Comparison of ENCODE assay signal across 21 cellular contexts in genomic region chr17:74391771-74392170, GRCh38. TPM values are rescaled to one million over a fixed set of nuclear protein-coding genes. Genes with fewer than 3 reads are reported as not detected.
"Had no signal": no experiment of that assay in that cellular context is flagged by ENCODE, and none has a peak within 500 bp of the region (broad histone marks: within the 10 kb centered on the region; RNA-seq: fewer than 3 reads in every experiment).

No MANE protein-coding gene starts in this region.

- H3K27me3 Mint-ChIP-seq: activated CD4-positive, alpha-beta memory T cell treated with anti-CD3 and anti-CD28 coated beads for 36 hours; activated naive CD8-positive, alpha-beta T cell had no signal

- H3K36me3 Mint-ChIP-seq: activated CD4-positive, alpha-beta memory T cell treated with anti-CD3 and anti-CD28 coated beads for 36 hours; activated naive CD8-positive, alpha-beta T cell; stimulated activated memory B cell treated with anti-CD40 and anti-IgM and Interleukin-4, amounts not matched to agents 10 μg/mL and 1 μg/mL and 100 μg/mL, for 72 hours had no signal

- H3K4me3 ChIP-seq: hepatocyte, transverse colon had no signal

- H3K36me3 ChIP-seq: brain microvascular endothelial cell, transverse colon had no signal

- H3K4me3 Mint-ChIP-seq: activated CD4-positive, alpha-beta memory T cell treated with anti-CD3 and anti-CD28 coated beads for 36 hours; activated naive CD8-positive, alpha-beta T cell; activated T-cell treated with anti-CD3 and anti-CD28 coated beads, Interleukin-2, amount 50 U/mL, for 4 hours; naive B cell; stimulated activated memory B cell treated with anti-CD40 and anti-IgM and Interleukin-4, amounts not matched to agents 10 μg/mL and 1 μg/mL and 100 μg/mL, for 72 hours had no signal

- H3K27ac Mint-ChIP-seq: activated CD4-positive, alpha-beta memory T cell treated with anti-CD3 and anti-CD28 coated beads for 36 hours; activated naive CD8-positive, alpha-beta T cell; stimulated activated memory B cell treated with anti-CD40 and anti-IgM and Interleukin-4, amounts not matched to agents 10 μg/mL and 1 μg/mL and 100 μg/mL, for 72 hours had no signal

- H3K27ac ChIP-seq: brain microvascular endothelial cell, transverse colon, VCaP had no signal

- H3K9me3 Mint-ChIP-seq: activated CD4-positive, alpha-beta memory T cell treated with anti-CD3 and anti-CD28 coated beads for 36 hours; activated T-cell treated with anti-CD3 and anti-CD28 coated beads, Interleukin-2, amount 50 U/mL, for 4 hours; stimulated activated memory B cell treated with anti-CD40 and anti-IgM and Interleukin-4, amounts not matched to agents 10 μg/mL and 1 μg/mL and 100 μg/mL, for 72 hours had no signal

- FAIRE-seq: small intestine had no signal

- ATAC-seq: activated T-cell treated with anti-CD3 and anti-CD28 coated beads, Interleukin-2, amount 50 U/mL, for 4 hours; right cardiac atrium; stimulated activated memory B cell treated with anti-CD40 and anti-IgM and Interleukin-4, amounts not matched to agents 10 μg/mL and 1 μg/mL and 100 μg/mL, for 72 hours had no signal

- H3K4me1 Mint-ChIP-seq: naive B cell; stimulated activated memory B cell treated with anti-CD40 and anti-IgM and Interleukin-4, amounts not matched to agents 10 μg/mL and 1 μg/mL and 100 μg/mL, for 72 hours had no signal

- H3K79me2 ChIP-seq: hepatocyte had no signal

- H3K27me3 ChIP-seq: brain microvascular endothelial cell, hepatocyte, transverse colon had no signal

- H2AFZ ChIP-seq: hepatocyte had no signal

- H3K4me2 ChIP-seq: hepatocyte had no signal

- H3K9me3 ChIP-seq: transverse colon had no signal

- DNase-seq: activated CD4-positive, alpha-beta memory T cell treated with anti-CD3 and anti-CD28 coated beads for 36 hours; activated gamma-delta T cell; activated T-cell treated with anti-CD3 and anti-CD28 coated beads, Interleukin-2, amount 50 U/mL, for 4 hours; amygdala; brain microvascular endothelial cell; dermis blood vessel endothelial cell; midbrain; naive B cell; right cardiac atrium; small intestine; transverse colon had no signal

RNA-seq across cellular contexts. Expression of gene GPR142, which starts 24.5 kb away (rescaled TPM):
- total RNA-seq: activated CD4-positive, alpha-beta memory T cell treated with anti-CD3 and anti-CD28 coated beads for 36 hours; activated T-cell treated with anti-CD3 and anti-CD28 coated beads, Interleukin-2, amount 50 U/mL, for 4 hours; cerebellum; epithelial cell of proximal tubule; hepatocyte; kidney epithelial cell; lower leg skin; right cardiac atrium; T-helper 2 cell treated with Interferon-gamma antibody and Interleukin-4, amounts not matched to agents 100 ng/mL and 5 ng/mL, for 36 hours had no signal
- polyA plus RNA-seq: hepatocyte, right cardiac atrium had no signal

RNA-seq across cellular contexts. Expression of gene BTBD17, which starts 30.1 kb away (rescaled TPM):
- total RNA-seq: activated CD4-positive, alpha-beta memory T cell treated with anti-CD3 and anti-CD28 coated beads for 36 hours; activated T-cell treated with anti-CD3 and anti-CD28 coated beads, Interleukin-2, amount 50 U/mL, for 4 hours; epithelial cell of proximal tubule; kidney epithelial cell; posterior vena cava; right cardiac atrium; T-helper 2 cell treated with Interferon-gamma antibody and Interleukin-4, amounts not matched to agents 100 ng/mL and 5 ng/mL, for 36 hours; transverse colon had no signal
- polyA plus RNA-seq: right cardiac atrium had no signal

RNA-seq across cellular contexts. Expression of gene GPRC5C, which starts 40.1 kb away (rescaled TPM):
- total RNA-seq: T-helper 2 cell treated with Interferon-gamma antibody and Interleukin-4, amounts not matched to agents 100 ng/mL and 5 ng/mL, for 36 hours had no signal
